ENCODE assay signal across 1 cellular context in the genomic region with DNA sequence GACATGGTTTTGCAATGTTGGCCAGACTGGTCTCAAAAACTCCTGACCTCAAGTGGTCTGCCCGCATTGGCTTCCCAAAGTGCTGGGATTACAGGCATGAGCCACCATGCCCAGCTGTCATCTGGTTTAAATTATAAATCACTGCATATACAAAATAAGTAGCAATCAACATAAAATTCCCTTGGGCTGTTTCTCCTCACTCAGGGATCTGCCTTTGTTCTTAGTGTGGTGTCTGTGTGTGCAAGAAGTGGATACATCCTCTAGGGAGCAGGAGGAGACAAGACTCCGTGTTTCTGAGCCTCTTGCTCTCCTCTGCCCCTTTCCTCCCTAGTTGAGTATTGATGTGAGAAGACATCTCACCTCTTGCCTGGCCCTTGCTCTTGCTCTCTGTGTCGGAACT.
TF ChIP-seq lines count a peak whose summit lies in the region.

No MANE protein-coding gene starts in this region.

TF ChIP-seq in H1, 55 proteins besides CTCF, POLR2A, EP300 and RAD21 (continued from another document):
- TF ChIP-seq, protein P1, sequence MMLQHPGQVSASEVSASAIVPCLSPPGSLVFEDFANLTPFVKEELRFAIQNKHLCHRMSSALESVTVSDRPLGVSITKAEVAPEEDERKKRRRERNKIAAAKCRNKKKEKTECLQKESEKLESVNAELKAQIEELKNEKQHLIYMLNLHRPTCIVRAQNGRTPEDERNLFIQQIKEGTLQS (IDR thresholded peaks at IDR 0.05; ENCODE audit: insufficient read depth, low read depth, low read length): no peak
- TF ChIP-seq TAF7 (optimal IDR thresholded peaks at IDR 0.05; ENCODE audit: borderline replicate concordance, low read depth, low read length) (no peak), SIN3A (conservative IDR thresholded peaks at IDR 0.05 in 1 of 2, IDR thresholded peaks at IDR 0.05 in 1 of 2; ENCODE audit: low read depth in 1 of 2, low read length in 2 of 2) (no peak), SP2 (IDR thresholded peaks at IDR 0.05; ENCODE audit: low read length) (no peak), RBBP5 (IDR thresholded peaks at IDR 0.05; ENCODE audit: borderline replicate concordance, low read depth, low read length) (no peak), TAF1 (IDR thresholded peaks at IDR 0.05; ENCODE audit: low read depth, low read length) (no peak), KDM4A (IDR thresholded peaks at IDR 0.05; ENCODE audit: low read depth, low read length, severe bottlenecking) (no peak), NRF1 (IDR thresholded peaks at IDR 0.05; ENCODE audit: low read depth, low read length) (no peak), FOSL1 (IDR thresholded peaks at IDR 0.05; ENCODE audit: insufficient read depth, low read depth, low read length) (no peak), CEBPB (IDR thresholded peaks at IDR 0.05; ENCODE audit: low read depth, low read length) (no peak), POLR2AphosphoS5 (IDR thresholded peaks at IDR 0.05; ENCODE audit: low read depth, low read length) (no peak), GTF2F1 (IDR thresholded peaks at IDR 0.05; ENCODE audit: borderline replicate concordance, low read depth, low read length) (no peak), BRCA1 (IDR thresholded peaks at IDR 0.05; ENCODE audit: low read depth, low read length) (no peak), KDM5A (IDR thresholded peaks at IDR 0.05; ENCODE audit: low read length) (no peak), ASH2L (IDR thresholded peaks at IDR 0.05; ENCODE audit: low read length) (no peak)
- TF ChIP-seq, protein P2, sequence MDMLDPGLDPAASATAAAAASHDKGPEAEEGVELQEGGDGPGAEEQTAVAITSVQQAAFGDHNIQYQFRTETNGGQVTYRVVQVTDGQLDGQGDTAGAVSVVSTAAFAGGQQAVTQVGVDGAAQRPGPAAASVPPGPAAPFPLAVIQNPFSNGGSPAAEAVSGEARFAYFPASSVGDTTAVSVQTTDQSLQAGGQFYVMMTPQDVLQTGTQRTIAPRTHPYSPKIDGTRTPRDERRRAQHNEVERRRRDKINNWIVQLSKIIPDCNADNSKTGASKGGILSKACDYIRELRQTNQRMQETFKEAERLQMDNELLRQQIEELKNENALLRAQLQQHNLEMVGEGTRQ (IDR thresholded peaks at IDR 0.05; ENCODE audit: low read length): no peak
